8 cellular contexts compared by ENCODE assay signal in genomic region chr6:71044753-71045152, GRCh38.
"Had no signal": no experiment of that assay in that cellular context is flagged by ENCODE, and none has a peak within 500 bp of the region (broad histone marks: within the 10 kb centered on the region; RNA-seq: fewer than 3 reads in every experiment).

No MANE protein-coding gene starts in this region.

- ATAC-seq: GM12878 had no signal

- H3K4me3 ChIP-seq: GM12878 had no signal

- DNase-seq: GDM1, GF-D8 had no signal

- FAIRE-seq: G401.6, GM12878, GM12891, GM12892, GM18507, GM19239 had no signal
